ENCODE assay signal across 1 cellular context in genomic region chr2:186977433-186978045, GRCh38.
TF ChIP-seq lines count a peak whose summit lies in the region.

No MANE protein-coding gene starts in this region.

TF ChIP-seq in K562, 482 proteins besides CTCF, POLR2A, EP300 and RAD21 (continued from another document):
- TF ChIP-seq CUX1 (CRISPR knock-in tag; IDR thresholded peaks at IDR 0.05) (no peak), HDAC3 (IDR thresholded peaks at IDR 0.05; ENCODE audit: borderline replicate concordance, partially characterized antibody) (no peak)
